In genomic region chr6:78925317-78925716, GRCh38 we compare ENCODE assay signal across 9 cellular contexts.
"Had no signal": no experiment of that assay in that cellular context is flagged by ENCODE, and none has a peak within 500 bp of the region (broad histone marks: within the 10 kb centered on the region; RNA-seq: fewer than 3 reads in every experiment).

No MANE protein-coding gene starts in this region.

- H3K4me3 ChIP-seq: K562 had no signal

- H3K27ac ChIP-seq: HL-60, KMS-11 had no signal

- H3K4me1 Mint-ChIP-seq: IgD-negative memory B cell had no signal

- ATAC-seq: HepG2, K562 had no signal

- FAIRE-seq: HepG2, HTR-8/SVneo, K562 had no signal

- DNase-seq: IMR-90, KBM-7, KG1 had no signal

- H3K4me3 Mint-ChIP-seq: IgD-negative memory B cell had no signal

- H3K27me3 Mint-ChIP-seq: IgD-negative memory B cell had no signal

- H3K9ac ChIP-seq: KMS-11 had no signal

- H3K4me2 ChIP-seq: KMS-11 had no signal

- H3K27ac Mint-ChIP-seq: IgD-negative memory B cell had no signal
